In the genomic region with DNA sequence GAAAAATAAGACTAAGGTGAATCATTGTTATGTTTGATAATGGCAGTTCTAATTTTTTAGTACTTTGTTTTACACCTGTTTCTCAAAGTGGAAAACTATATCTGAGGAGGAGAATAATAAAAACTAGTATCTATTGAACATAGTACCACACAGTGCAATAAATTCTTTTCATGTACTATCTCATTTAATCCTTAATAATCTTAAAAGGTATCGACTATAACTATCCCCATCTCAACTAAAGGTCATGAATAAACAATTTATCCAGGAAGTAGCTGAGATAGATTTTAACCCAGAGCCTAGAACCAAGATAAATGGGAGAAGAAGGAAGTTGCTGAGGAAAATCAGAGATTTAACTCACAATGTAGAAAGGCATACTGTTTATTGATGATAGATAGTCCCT, we compare ENCODE assay signal across 10 cellular contexts. TPM values are rescaled to one million over a fixed set of nuclear protein-coding genes. Genes with fewer than 3 reads are reported as not detected.
DNase-seq lines count a peak whose midpoint lies in the region; ATAC-seq and TF ChIP-seq lines count a peak whose summit lies in the region.
"Had no signal": no experiment of that assay in that cellular context is flagged by ENCODE, and none has a peak within 500 bp of the region (broad histone marks: within the 10 kb centered on the region; RNA-seq: fewer than 3 reads in every experiment).

No MANE protein-coding gene starts in this region.

- peaks cover 5% of the 10 kb centered on the region for H3K27me3 Mint-ChIP-seq in CD4-positive, CD25-positive, alpha-beta regulatory T cell
- no peaks in the 10 kb centered on the region for H3K27me3 Mint-ChIP-seq in effector memory CD8-positive, alpha-beta T cell
- H3K27me3 Mint-ChIP-seq: dendritic cell treated with granulocyte-macrophage colony-stimulating factor and Interleukin-4, amounts not matched to agents 40 ng/mL and 50 ng/mL, for 4 days had no signal

- H3K27me3 ChIP-seq in CD4-positive, CD25-positive, alpha-beta regulatory T cell (ENCODE audit: control insufficient read depth, insufficient read depth, low read length), result no peaks in the 10 kb centered on the region
- H3K27me3 ChIP-seq in MG63 (no peaks in the 10 kb centered on the region), neutrophil (no peaks in the 10 kb centered on the region)

- H3K27ac Mint-ChIP-seq in CD4-positive, CD25-positive, alpha-beta regulatory T cell, result peak overlapping the region in 2 of 3 donors; percentile 3 to 71
- H3K27ac Mint-ChIP-seq in effector memory CD8-positive, alpha-beta T cell, result peak overlapping the region in 1 of 2 donors; percentile 98

- H3K27ac ChIP-seq in CD4-positive, CD25-positive, alpha-beta regulatory T cell (ENCODE audit: insufficient read depth, low read length, poor library complexity, severe bottlenecking), result peak overlapping the region; percentile 95
- peak overlapping the region; percentile 94 for H3K27ac ChIP-seq in neutrophil

- no peaks in the 10 kb centered on the region for H3K9me3 ChIP-seq in CD4-positive, CD25-positive, alpha-beta regulatory T cell (ENCODE audit: control insufficient read depth in 2 of 2, low read length in 2 of 2)
- H3K9me3 ChIP-seq in MG63 (no peaks in the 10 kb centered on the region), neutrophil (no peaks in the 10 kb centered on the region)

- H3K4me3 ChIP-seq in CD4-positive, CD25-positive, alpha-beta regulatory T cell (ENCODE audit: low read depth, low read length), result peak overlapping the region; percentile 97
- H3K4me3 ChIP-seq in MG63, result peak overlapping the region; percentile 94
- H3K4me3 ChIP-seq in neutrophil (ENCODE audit: low read depth in 1 of 2, low read length in 1 of 2), result peak overlapping the region; percentile 4 to 89
- H3K4me3 ChIP-seq in lower leg skin (ENCODE audit: low read depth, poor library complexity, severe bottlenecking), result no peak overlapping the region

- H3K36me3 ChIP-seq in CD4-positive, CD25-positive, alpha-beta regulatory T cell (ENCODE audit: control insufficient read depth, insufficient read depth, low read length), result no peaks in the 10 kb centered on the region
- H3K36me3 ChIP-seq in MG63 (peaks cover 49% of the 10 kb centered on the region), neutrophil (no peaks in the 10 kb centered on the region)

- no peaks in the 10 kb centered on the region for H3K9me3 Mint-ChIP-seq in CD4-positive, CD25-positive, alpha-beta regulatory T cell
- H3K9me3 Mint-ChIP-seq in effector memory CD8-positive, alpha-beta T cell, result no peaks in the 10 kb centered on the region
- H3K9me3 Mint-ChIP-seq: dendritic cell treated with granulocyte-macrophage colony-stimulating factor and Interleukin-4, amounts not matched to agents 40 ng/mL and 50 ng/mL, for 4 days had no signal

- no peak for ATAC-seq in CD4-positive, CD25-positive, alpha-beta regulatory T cell (ENCODE audit: low read depth in 2 of 2)
- no peak for ATAC-seq in effector memory CD8-positive, alpha-beta T cell (replicated peaks)
- no peak for ATAC-seq in GM19463 (IDR thresholded peaks at IDR 0.05; ENCODE audit: unreplicated experiment)

- H3K4me3 Mint-ChIP-seq in CD4-positive, CD25-positive, alpha-beta regulatory T cell, result peak overlapping the region; percentile 72 to 98 (median 84)
- peak overlapping the region; percentile 47 to 97 for H3K4me3 Mint-ChIP-seq in effector memory CD8-positive, alpha-beta T cell

- TF ChIP-seq CTCF in neutrophil (IDR thresholded peaks at IDR 0.05), result no peak
- TF ChIP-seq CTCF in GM13977 (IDR thresholded peaks at IDR 0.05; ENCODE audit: extremely low read depth, insufficient read depth, missing control alignments), result no peak
- no peak for TF ChIP-seq CTCF in lower leg skin (IDR thresholded peaks at IDR 0.05)

- in situ Hi-C loops in GM13977 (cut with MboI; ENCODE audit: low pct_unique_long_range_greater_than_20kb, low sequenced_read_pairs, unreplicated experiment), result no loop called here

- H3K4me1 ChIP-seq in CD4-positive, CD25-positive, alpha-beta regulatory T cell (ENCODE audit: control insufficient read depth, insufficient read depth, low read length, poor library complexity, severe bottlenecking), result peaks cover 67% of the 10 kb centered on the region
- peaks cover 29 to 58% of the 10 kb centered on the region in 2 experiments for H3K4me1 ChIP-seq in neutrophil (ENCODE audit: control insufficient read depth in 1 of 2, insufficient read depth in 1 of 2, low read depth in 1 of 2, low read length in 1 of 2)

- 92 to 95% methylated on average over 1 of the region's 1 CpG for WGBS in lower leg skin, 2 donors

- intact Hi-C loops in lower leg skin (cut with DNase I; ENCODE audit: low total_unique reads), result no loop called here

- peaks cover 3% of the 10 kb centered on the region for H3K36me3 Mint-ChIP-seq in CD4-positive, CD25-positive, alpha-beta regulatory T cell
- peaks cover 55% of the 10 kb centered on the region for H3K36me3 Mint-ChIP-seq in effector memory CD8-positive, alpha-beta T cell (ENCODE audit: insufficient read depth)

- no peak for DNase-seq in CD4-positive, CD25-positive, alpha-beta regulatory T cell
- no peak for DNase-seq in MG63
- DNase-seq in effector memory CD8-positive, alpha-beta T cell, result no peak
- no peak for DNase-seq in GM13977 (ENCODE audit: low spot score)
- no peak for DNase-seq in OCI-M2 (lab: John Stamatoyannopoulos, UW; ENCODE audit: unreplicated experiment)
- no peak for DNase-seq in lower leg skin (ENCODE audit: low spot score in 2 of 2)

- peaks cover 45 to 68% (median 55%) of the 10 kb centered on the region in 4 donors for H3K4me1 Mint-ChIP-seq in CD4-positive, CD25-positive, alpha-beta regulatory T cell
- H3K4me1 Mint-ChIP-seq in effector memory CD8-positive, alpha-beta T cell (ENCODE audit: low read depth in 2 of 2), result peaks cover 38 to 64% of the 10 kb centered on the region in 2 donors

- TF ChIP-seq POLR2A in lower leg skin (IDR thresholded peaks at IDR 0.05), result no peak

RNA-seq across cellular contexts. Expression of a gene that starts 2.5 kb away (rescaled TPM):
- 49.9 TPM for total RNA-seq in CD4-positive, CD25-positive, alpha-beta regulatory T cell
- polyA plus RNA-seq in CD4-positive, CD25-positive, alpha-beta regulatory T cell, result 10 to 100 TPM; 74.5 to 87.5 (median 80.4) TPM
- 179 and 219 TPM in 2 replicates for total RNA-seq in MG63 (2014; rRNA removed; shearing (Covaris generic); ENCODE audit: low replicate concordance)
- 10 to 100 TPM; 63.0 to 80.7 (median 69.8) TPM for total RNA-seq in lower leg skin

RNA-seq across cellular contexts. Expression of a gene that starts 38.1 kb away (rescaled TPM):
- total RNA-seq in CD4-positive, CD25-positive, alpha-beta regulatory T cell, result not detected
- not detected for polyA plus RNA-seq in CD4-positive, CD25-positive, alpha-beta regulatory T cell
- not detected in 2 replicates for total RNA-seq in MG63 (2014; rRNA removed; shearing (Covaris generic); ENCODE audit: low replicate concordance)
- total RNA-seq in lower leg skin, result 1 to 10 TPM in 3 of 4 donors, under 1 TPM in 1; 0.81 to 2.8 (median 1.7) TPM
- total RNA-seq: mononuclear cell had no signal
